ENCODE assay signal across 17 cellular contexts in the genomic region with DNA sequence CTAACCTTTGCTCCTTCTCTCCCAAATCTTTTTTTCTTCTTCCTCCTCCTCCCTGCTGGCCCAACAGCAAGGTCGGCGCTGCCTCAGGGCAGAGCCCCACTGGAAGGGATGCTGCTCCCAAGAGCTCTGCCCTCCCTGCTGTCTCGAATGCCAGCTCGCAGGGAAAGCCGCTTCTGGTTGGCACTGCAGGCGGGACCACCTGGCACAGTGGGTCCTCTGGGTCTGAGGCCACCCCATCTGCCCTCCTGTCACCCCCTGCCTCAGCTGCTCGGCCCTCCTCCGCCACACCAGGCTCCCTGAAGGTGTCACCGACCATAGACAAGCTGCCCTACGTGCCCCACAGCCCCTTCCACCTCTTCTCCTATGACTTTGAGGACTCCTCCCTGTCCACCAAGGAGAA.
DNase-seq lines count a peak whose midpoint lies in the region; ATAC-seq and TF ChIP-seq lines count a peak whose summit lies in the region.
"Had no signal": no experiment of that assay in that cellular context is flagged by ENCODE, and none has a peak within 500 bp of the region (broad histone marks: within the 10 kb centered on the region; RNA-seq: fewer than 3 reads in every experiment).

No MANE protein-coding gene starts in this region.

- peak; percentile 24 for ATAC-seq in stimulated activated effector memory CD8-positive, alpha-beta T cell treated with anti-CD3 and anti-CD28 coated beads, Interleukin-12 subunit alpha, Interleukin-12 subunit beta, amount 100 ng/mL, for 72 hours
- ATAC-seq in GM21737 (IDR thresholded peaks at IDR 0.05; ENCODE audit: unreplicated experiment) (no peak), HG02642 (IDR thresholded peaks at IDR 0.05; ENCODE audit: poor library complexity, unreplicated experiment) (no peak)
- ATAC-seq: A549; CD8-positive, alpha-beta T cell had no signal

- H3K27ac Mint-ChIP-seq in stimulated activated effector memory CD8-positive, alpha-beta T cell treated with anti-CD3 and anti-CD28 coated beads, Interleukin-12 subunit alpha, Interleukin-12 subunit beta, amount 100 ng/mL, for 72 hours = no peak overlapping the region
- H3K27ac Mint-ChIP-seq in type B pancreatic cell = no peak overlapping the region
- H3K27ac Mint-ChIP-seq: B cell; CD4-positive, alpha-beta T cell; CD8-positive, alpha-beta T cell had no signal

- H3K9me3 Mint-ChIP-seq in stimulated activated effector memory CD8-positive, alpha-beta T cell treated with anti-CD3 and anti-CD28 coated beads, Interleukin-12 subunit alpha, Interleukin-12 subunit beta, amount 100 ng/mL, for 72 hours = no peaks in the 10 kb centered on the region
- peaks cover 4% of the 10 kb centered on the region for H3K9me3 Mint-ChIP-seq in type B pancreatic cell
- H3K9me3 Mint-ChIP-seq: CD4-positive, alpha-beta T cell; CD8-positive, alpha-beta T cell had no signal

- TF ChIP-seq CTCF in type B pancreatic cell (conservative IDR thresholded peaks at IDR 0.05) = no peak

- no peaks in the 10 kb centered on the region for H3K4me1 Mint-ChIP-seq in stimulated activated effector memory CD8-positive, alpha-beta T cell treated with anti-CD3 and anti-CD28 coated beads, Interleukin-12 subunit alpha, Interleukin-12 subunit beta, amount 100 ng/mL, for 72 hours
- H3K4me1 Mint-ChIP-seq in type B pancreatic cell (ENCODE audit: unreplicated experiment) = peaks cover 9% of the 10 kb centered on the region
- H3K4me1 Mint-ChIP-seq: B cell had no signal

- no peak overlapping the region for H3K4me3 Mint-ChIP-seq in stimulated activated effector memory CD8-positive, alpha-beta T cell treated with anti-CD3 and anti-CD28 coated beads, Interleukin-12 subunit alpha, Interleukin-12 subunit beta, amount 100 ng/mL, for 72 hours
- H3K4me3 Mint-ChIP-seq in type B pancreatic cell = no peak overlapping the region
- H3K4me3 Mint-ChIP-seq: B cell; CD4-positive, alpha-beta T cell; CD8-positive, alpha-beta T cell had no signal

- DNase-seq in activated gamma-delta T cell (lab: John Stamatoyannopoulos, UW) (peak; percentile 4), activated gamma-delta T cell treated with Interleukin-2 at 50 U/mL for 16 hours (no peak), NCI-H69 (lab: John Stamatoyannopoulos, UW) (peak; percentile 50), type B pancreatic cell (ENCODE audit: extremely low spot score, unreplicated experiment) (peak; percentile 55), NCI-H1105 treated with DMSO at 0.1 percent for 48 hours (lab: John Stamatoyannopoulos, UW) (no peak)
- DNase-seq in stimulated activated effector memory CD8-positive, alpha-beta T cell treated with anti-CD3 and anti-CD28 coated beads, Interleukin-12 subunit alpha, Interleukin-12 subunit beta, amount 100 ng/mL, for 72 hours (ENCODE audit: low spot score in 2 of 2) = no peak
- DNase-seq: AML-193; Caco-2; Calu3; CD4-positive, alpha-beta T cell; CD8-positive, alpha-beta T cell; DMS79 treated with DMSO at 0.1 percent for 48 hours; GF-D8 had no signal

- no peaks in the 10 kb centered on the region for H3K36me3 Mint-ChIP-seq in stimulated activated effector memory CD8-positive, alpha-beta T cell treated with anti-CD3 and anti-CD28 coated beads, Interleukin-12 subunit alpha, Interleukin-12 subunit beta, amount 100 ng/mL, for 72 hours
- H3K36me3 Mint-ChIP-seq in type B pancreatic cell = peaks cover 3% of the 10 kb centered on the region
- H3K36me3 Mint-ChIP-seq: CD8-positive, alpha-beta T cell had no signal

- peaks cover 13% of the 10 kb centered on the region for H3K27me3 Mint-ChIP-seq in type B pancreatic cell

Comparison
In these comparisons a context has a peak if more than half of its experiments do, and no peak if none do; other contexts are left out.
1. DNase-seq: peak in activated gamma-delta T cell (single experiment), NCI-H69 (single experiment) and type B pancreatic cell (single experiment); none in activated gamma-delta T cell treated with Interleukin-2 at 50 U/mL for 16 hours (single experiment), stimulated activated effector memory CD8-positive, alpha-beta T cell treated with anti-CD3 and anti-CD28 coated beads, Interleukin-12 subunit alpha, Interleukin-12 subunit beta, amount 100 ng/mL, for 72 hours (0 of 2) and NCI-H1105 treated with DMSO at 0.1 percent for 48 hours (single experiment).